ENCODE assay signal across 2 cellular contexts in the genomic region with DNA sequence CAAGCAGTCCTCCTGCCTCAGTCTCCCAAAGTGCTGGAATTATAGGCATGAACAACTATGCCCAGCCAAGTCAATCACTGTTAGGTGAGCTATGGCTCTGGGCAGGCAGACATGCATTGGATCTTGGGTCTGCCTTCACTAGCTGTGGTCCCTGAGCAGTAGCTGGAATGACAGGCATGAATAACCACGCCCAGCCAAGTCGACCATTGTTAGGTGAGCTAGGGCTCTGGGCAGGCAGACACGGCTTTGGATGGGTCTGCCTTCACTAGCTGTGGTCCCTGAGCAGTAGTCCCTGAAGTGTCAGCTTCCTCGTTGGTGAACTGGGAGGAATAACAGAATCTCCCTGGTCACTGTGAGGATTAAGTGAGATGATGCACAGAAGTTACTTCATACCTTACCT.
TF ChIP-seq lines count a peak whose summit lies in the region.

No MANE protein-coding gene starts in this region.

TF ChIP-seq in IMR-90, 13 proteins besides CTCF, POLR2A, EP300 and RAD21:
- TF ChIP-seq FOS (IDR thresholded peaks at IDR 0.05; ENCODE audit: low read depth, low read length) (no peak), BHLHE40 (IDR thresholded peaks at IDR 0.05; ENCODE audit: low read depth, low read length) (no peak), CEBPB (IDR thresholded peaks at IDR 0.05; ENCODE audit: low read depth, low read length) (no peak), SMC3 (IDR thresholded peaks at IDR 0.05; ENCODE audit: low read depth, low read length) (no peak), MAFK (IDR thresholded peaks at IDR 0.05; ENCODE audit: low read depth, low read length) (no peak), CHD1 (IDR thresholded peaks at IDR 0.05; ENCODE audit: low read depth, low read length) (no peak), RFX5 (IDR thresholded peaks at IDR 0.05; ENCODE audit: low read depth, low read length) (no peak), RCOR1 (IDR thresholded peaks at IDR 0.05; ENCODE audit: insufficient replicate concordance, low read length) (no peak), MXI1 (IDR thresholded peaks at IDR 0.05; ENCODE audit: borderline replicate concordance, low read depth, low read length) (no peak), NFE2L2 (IDR thresholded peaks at IDR 0.05; ENCODE audit: low read depth, low read length) (no peak)
- TF ChIP-seq, protein P1, sequence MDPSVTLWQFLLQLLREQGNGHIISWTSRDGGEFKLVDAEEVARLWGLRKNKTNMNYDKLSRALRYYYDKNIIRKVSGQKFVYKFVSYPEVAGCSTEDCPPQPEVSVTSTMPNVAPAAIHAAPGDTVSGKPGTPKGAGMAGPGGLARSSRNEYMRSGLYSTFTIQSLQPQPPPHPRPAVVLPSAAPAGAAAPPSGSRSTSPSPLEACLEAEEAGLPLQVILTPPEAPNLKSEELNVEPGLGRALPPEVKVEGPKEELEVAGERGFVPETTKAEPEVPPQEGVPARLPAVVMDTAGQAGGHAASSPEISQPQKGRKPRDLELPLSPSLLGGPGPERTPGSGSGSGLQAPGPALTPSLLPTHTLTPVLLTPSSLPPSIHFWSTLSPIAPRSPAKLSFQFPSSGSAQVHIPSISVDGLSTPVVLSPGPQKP (IDR thresholded peaks at IDR 0.05; ENCODE audit: borderline replicate concordance, low read depth, low read length), result no peak
- TF ChIP-seq, protein P2, sequence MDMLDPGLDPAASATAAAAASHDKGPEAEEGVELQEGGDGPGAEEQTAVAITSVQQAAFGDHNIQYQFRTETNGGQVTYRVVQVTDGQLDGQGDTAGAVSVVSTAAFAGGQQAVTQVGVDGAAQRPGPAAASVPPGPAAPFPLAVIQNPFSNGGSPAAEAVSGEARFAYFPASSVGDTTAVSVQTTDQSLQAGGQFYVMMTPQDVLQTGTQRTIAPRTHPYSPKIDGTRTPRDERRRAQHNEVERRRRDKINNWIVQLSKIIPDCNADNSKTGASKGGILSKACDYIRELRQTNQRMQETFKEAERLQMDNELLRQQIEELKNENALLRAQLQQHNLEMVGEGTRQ (IDR thresholded peaks at IDR 0.05; ENCODE audit: low read depth, low read length), result no peak

TF ChIP-seq in K562, 482 proteins besides CTCF, POLR2A, EP300 and RAD21:
- TF ChIP-seq SMARCC2 (IDR thresholded peaks at IDR 0.05; ENCODE audit: low read depth), result no peak
- TF ChIP-seq ZNF121 (CRISPR knock-in tag; conservative IDR thresholded peaks at IDR 0.05), result peak; percentile 27; the same call in 1 of the 2 replicates
TF ChIP-seq in K562: peak in this region for 1.
